ENCODE assay signal across 3 cellular contexts in genomic region chr19:50280983-50281382, GRCh38. TPM values are rescaled to one million over a fixed set of nuclear protein-coding genes. Genes with fewer than 3 reads are reported as not detected.
"Had no signal": no experiment of that assay in that cellular context is flagged by ENCODE, and none has a peak within 500 bp of the region (broad histone marks: within the 10 kb centered on the region; RNA-seq: fewer than 3 reads in every experiment).

No MANE protein-coding gene starts in this region.

- DNase-seq: GM23248, GOT3, IMR-90 had no signal

RNA-seq across cellular contexts. Expression of gene KCNC3, which starts 48.2 kb away (rescaled TPM):
- total RNA-seq: IMR-90 had no signal
